ENCODE assay signal across 1 cellular context in the genomic region with DNA sequence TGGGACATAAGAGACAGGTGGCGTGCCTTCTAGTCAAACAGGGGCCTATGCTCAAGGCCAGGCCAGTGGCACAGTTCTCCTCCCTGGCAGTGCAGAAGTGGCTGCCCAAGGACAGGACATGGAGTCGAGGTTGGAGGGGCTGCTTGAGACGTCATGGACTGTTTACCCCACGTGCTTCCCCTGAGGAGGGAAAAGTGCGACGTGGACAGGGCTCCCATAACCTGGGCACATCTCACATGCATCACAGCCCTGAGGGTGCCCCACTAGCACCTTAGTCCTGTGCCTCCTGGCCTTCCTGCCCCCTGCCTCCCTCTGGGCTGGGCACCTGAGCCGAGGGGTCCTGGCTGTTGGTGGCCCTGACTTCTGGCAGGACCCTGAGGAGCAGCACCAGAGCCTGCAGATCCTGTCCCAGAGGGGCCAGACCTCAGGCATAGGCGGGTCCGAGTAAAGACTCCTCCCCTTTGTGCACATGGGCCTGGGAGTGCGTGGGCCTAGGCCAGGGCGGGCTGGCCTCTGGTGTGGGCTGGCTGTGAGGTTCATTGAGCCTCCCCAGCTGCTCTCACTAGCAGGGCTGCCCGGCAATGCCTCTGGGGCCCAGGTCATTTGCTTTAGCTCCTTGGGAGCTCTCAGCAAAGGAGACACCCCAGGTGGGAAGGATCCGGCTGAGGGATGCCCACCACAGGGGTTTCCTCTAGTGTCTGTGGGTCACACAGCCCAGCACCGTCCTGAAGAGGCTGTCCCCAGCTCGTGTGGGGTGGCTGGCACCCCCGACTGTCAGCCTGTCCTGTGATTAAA.
TF ChIP-seq lines count a peak whose summit lies in the region.

No MANE protein-coding gene starts in this region.

TF ChIP-seq in WTC11, 78 proteins besides CTCF, POLR2A, EP300 and RAD21 (continued from another document):
- TF ChIP-seq PRRX2 (CRISPR knock-in tag; IDR thresholded peaks at IDR 0.05) (no peak), CREB1 (CRISPR knock-in tag; IDR thresholded peaks at IDR 0.05) (no peak), TEAD1 (CRISPR knock-in tag; IDR thresholded peaks at IDR 0.05) (no peak), USF2 (CRISPR knock-in tag; IDR thresholded peaks at IDR 0.05) (no peak), ZNF263 (CRISPR knock-in tag; IDR thresholded peaks at IDR 0.05; ENCODE audit: low read depth) (no peak), ZNF671 (CRISPR knock-in tag; IDR thresholded peaks at IDR 0.05) (no peak), FOXP1 (CRISPR knock-in tag; IDR thresholded peaks at IDR 0.05; ENCODE audit: borderline replicate concordance) (no peak), GRHL2 (CRISPR knock-in tag; IDR thresholded peaks at IDR 0.05; ENCODE audit: insufficient replicate concordance, severe bottlenecking) (no peak)
